11 cellular contexts compared by ENCODE assay signal in genomic region chr17:72467841-72468653, GRCh38.
DNase-seq lines count a peak whose midpoint lies in the region; ATAC-seq, FAIRE-seq and TF ChIP-seq lines count a peak whose summit lies in the region.
"Had no signal": no experiment of that assay in that cellular context is flagged by ENCODE, and none has a peak within 500 bp of the region (broad histone marks: within the 10 kb centered on the region; RNA-seq: fewer than 3 reads in every experiment).

No MANE protein-coding gene starts in this region.

- TF ChIP-seq CTCF in fibroblast of pulmonary artery (IDR thresholded peaks at IDR 0.05; ENCODE audit: low read length, missing control alignments) (no peak), pancreas (IDR thresholded peaks at IDR 0.05) (no peak)

- H3K27ac ChIP-seq in pancreas, result peak overlapping the region in 2 of 4 donors; percentile 66 to 94

- intact Hi-C loops in pancreas (cut with DNase I), result no loop called here

- H3K4me1 ChIP-seq in pancreas, result peaks cover 4 to 17% (median 5%) of the 10 kb centered on the region in 3 donors

- 63 to 66% methylated on average over 21 of the region's 21 CpGs for whole genome bisulfite sequencing in pancreas, 2 donors

- H3K9me3 ChIP-seq in pancreas, result no peaks in the 10 kb centered on the region

- ATAC-seq in pancreas, result peak in 3 of 4 donors; percentile 8 to 46 (median 9)
- ATAC-seq in GM18519 (IDR thresholded peaks at IDR 0.05; ENCODE audit: low FRiP score, unreplicated experiment), result no peak

- no peaks in the 10 kb centered on the region for H3K27me3 ChIP-seq in pancreas

- H3K4me3 ChIP-seq in fibroblast of pulmonary artery (replicated peaks; ENCODE audit: low read depth, low read length) (no peak overlapping the region), pancreas (no peak overlapping the region)

- FAIRE-seq in pancreas (lab: Jason Lieb, UNC), result no peak

- DNase-seq in GM03348 (ENCODE audit: low spot score), result peak; percentile 58
- DNase-seq in RPMI8226, result peak; percentile 25
- peak; percentile 70 for DNase-seq in fibroblast of pulmonary artery (ENCODE audit: low read depth)
- DNase-seq in pancreas, result peak in 1 of 6 donors; percentile 50
- DNase-seq in NCI-H187 (lab: John Stamatoyannopoulos, UW), result no peak
- no peak for DNase-seq in NCI-H1092 treated with DMSO at 0.1 percent for 48 hours (lab: John Stamatoyannopoulos, UW)
- no peak for DNase-seq in HuH-7 (ENCODE audit: low spot score)
- DNase-seq: activated CD4-positive, alpha-beta T cell treated with anti-CD3 and anti-CD28 coated beads, Interleukin-2, amount 50 U/mL, for 48 hours; effector CD4-positive, alpha-beta T cell; naive B cell had no signal

- H3K36me3 ChIP-seq in pancreas, result no peaks in the 10 kb centered on the region

Comparison
In these comparisons a context has a peak if more than half of its experiments do, and no peak if none do; other contexts are left out.
1. DNase-seq: peak in GM03348 (single experiment), RPMI8226 (single experiment) and fibroblast of pulmonary artery (single experiment); none in NCI-H187 (0 of 2), NCI-H1092 treated with DMSO at 0.1 percent for 48 hours (single experiment) and HuH-7 (single experiment).